ENCODE assay signal across 14 cellular contexts in genomic region chr7:74501298-74501697, GRCh38. TPM values are rescaled to one million over a fixed set of nuclear protein-coding genes. Genes with fewer than 3 reads are reported as not detected.
DNase-seq lines count a peak whose midpoint lies in the region; ATAC-seq and TF ChIP-seq lines count a peak whose summit lies in the region.
"Had no signal": no experiment of that assay in that cellular context is flagged by ENCODE, and none has a peak within 500 bp of the region (broad histone marks: within the 10 kb centered on the region; RNA-seq: fewer than 3 reads in every experiment).

No MANE protein-coding gene starts in this region.

- H3K4me1 ChIP-seq in iPS-15b (ENCODE audit: control insufficient read depth, insufficient read depth, low read length) = no peaks in the 10 kb centered on the region
- peaks cover 31% of the 10 kb centered on the region for H3K4me1 ChIP-seq in skeletal muscle satellite cell (ENCODE audit: control insufficient read depth, insufficient read depth, low read length)

- peak overlapping the region; percentile 54 for H3K4me2 ChIP-seq in skeletal muscle satellite cell (ENCODE audit: low read length)

- 0 out of 2 replicates have a peak, but pooled peaks have one; percentile 16 for TF ChIP-seq EP300 in Ishikawa (IDR thresholded peaks at IDR 0.05; ENCODE audit: borderline replicate concordance)

- no peak overlapping the region for H3K4me3 ChIP-seq in iPS-15b (ENCODE audit: low read depth, low read length)
- H3K4me3 ChIP-seq in skeletal muscle satellite cell (ENCODE audit: low read length) = no peak overlapping the region
- H3K4me3 ChIP-seq: BLaER1 treated with 17β-estradiol and CSF1 and Interleukin-3, amounts not matched to agents 10 nM and 100 nM; SK-N-MC had no signal

- no peak for ATAC-seq in HG03039 (IDR thresholded peaks at IDR 0.05; ENCODE audit: unreplicated experiment)
- ATAC-seq: natural killer cell had no signal

- TF ChIP-seq RAD21 in Ishikawa (IDR thresholded peaks at IDR 0.05; ENCODE audit: low read depth) = no peak

- H3K36me3 ChIP-seq in iPS-15b (ENCODE audit: control insufficient read depth, insufficient read depth, low read length) = no peaks in the 10 kb centered on the region
- peaks cover 6% of the 10 kb centered on the region for H3K36me3 ChIP-seq in skeletal muscle satellite cell (ENCODE audit: insufficient read depth, low read length)

- peak overlapping the region; percentile 39 for H3K9ac ChIP-seq in iPS-15b (ENCODE audit: low read depth, low read length)
- peak overlapping the region; percentile 52 for H3K9ac ChIP-seq in skeletal muscle satellite cell (ENCODE audit: low read depth, low read length)
- H3K9ac ChIP-seq: BLaER1 treated with 17β-estradiol and CSF1 and Interleukin-3, amounts not matched to agents 10 nM and 100 nM had no signal

- peak; percentile 62 for DNase-seq in astrocyte of the hippocampus (ENCODE audit: low read depth, low spot score)
- no peak for DNase-seq in activated CD8-positive, alpha-beta memory T cell treated with anti-CD3 and anti-CD28 coated beads, Interleukin-2, amount 50 U/mL, for 4 hours
- DNase-seq in iPS-NIHi11 (ENCODE audit: low spot score) = no peak
- no peak for DNase-seq in medulla oblongata (ENCODE audit: extremely low spot score)
- DNase-seq: activated B cell treated with CpG ODN at 0.5 μM for 24 hours; activated T-cell treated with anti-CD3 and anti-CD28 coated beads, Interleukin-2, amount 50 U/mL, for 24 hours; GF-D8; natural killer cell had no signal

- no peaks in the 10 kb centered on the region for H3K27me3 ChIP-seq in iPS-15b (ENCODE audit: control insufficient read depth, insufficient read depth, low read length)
- no peaks in the 10 kb centered on the region for H3K27me3 ChIP-seq in skeletal muscle satellite cell (ENCODE audit: control insufficient read depth, insufficient read depth, low read length)
- H3K27me3 ChIP-seq: BLaER1 treated with 17β-estradiol and CSF1 and Interleukin-3, amounts not matched to agents 10 nM and 100 nM had no signal

- no peaks in the 10 kb centered on the region for H3K9me3 ChIP-seq in iPS-15b (ENCODE audit: control insufficient read depth, insufficient read depth, low read length)
- no peaks in the 10 kb centered on the region for H3K9me3 ChIP-seq in skeletal muscle satellite cell (replicated peaks; ENCODE audit: low read length)
- H3K9me3 ChIP-seq: BLaER1 treated with 17β-estradiol and CSF1 and Interleukin-3, amounts not matched to agents 10 nM and 100 nM had no signal

TF ChIP-seq in Ishikawa, 13 proteins besides CTCF, POLR2A, EP300 and RAD21:
- peak; percentile 94 for TF ChIP-seq NFIC (IDR thresholded peaks at IDR 0.05)
- TF ChIP-seq YY1 (IDR thresholded peaks at IDR 0.05; ENCODE audit: low read depth) = no peak
- TF ChIP-seq TCF12 (IDR thresholded peaks at IDR 0.05; ENCODE audit: low read depth) = peak; percentile 55
- no peak for TF ChIP-seq EGR1 (IDR thresholded peaks at IDR 0.05)
- TF ChIP-seq FOXM1 (IDR thresholded peaks at IDR 0.05; ENCODE audit: borderline replicate concordance, low read depth) = no peak
- TF ChIP-seq TEAD4 (IDR thresholded peaks at IDR 0.05) = no peak
- no peak for TF ChIP-seq ZBTB7A (IDR thresholded peaks at IDR 0.05; ENCODE audit: low read depth)
- no peak for TF ChIP-seq CEBPB (IDR thresholded peaks at IDR 0.05)
- TF ChIP-seq USF1 (IDR thresholded peaks at IDR 0.05) = no peak
- no peak for TF ChIP-seq MAX (IDR thresholded peaks at IDR 0.05)
- no peak for TF ChIP-seq CREB1 (IDR thresholded peaks at IDR 0.05; ENCODE audit: low read depth)
- TF ChIP-seq TAF1 (IDR thresholded peaks at IDR 0.05; ENCODE audit: low read depth) = no peak
- no peak for TF ChIP-seq REST (IDR thresholded peaks at IDR 0.05; ENCODE audit: low read depth)

RNA-seq across cellular contexts. Expression of gene GTF2IRD1, which starts 47.6 kb away (rescaled TPM):
- total RNA-seq in skeletal muscle satellite cell (2012; rRNA removed) = 5.2 and 5.8 TPM in 2 replicates
- total RNA-seq: natural killer cell had no signal
